ENCODE assay signal across 10 cellular contexts in the genomic region with DNA sequence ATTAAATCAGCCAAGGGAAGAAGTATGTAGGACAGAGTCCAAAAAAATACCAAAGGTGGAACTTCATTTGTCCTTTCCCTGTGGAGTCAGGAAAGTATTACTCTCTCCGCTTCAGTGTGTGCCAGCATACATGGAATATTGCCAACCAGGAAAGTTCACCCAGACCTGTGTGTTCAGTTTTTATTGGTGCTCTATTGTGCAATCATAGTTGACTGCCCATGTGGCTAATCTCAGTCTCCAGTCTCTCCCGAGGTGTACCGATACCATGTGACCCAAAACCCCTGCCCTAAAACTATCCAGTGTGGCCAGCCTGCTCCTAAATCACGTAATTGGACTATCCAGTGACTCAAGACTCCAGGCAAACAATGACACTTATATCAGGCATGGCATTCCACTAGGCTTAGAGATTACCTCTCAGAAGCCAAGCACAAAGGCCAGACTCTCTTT. TPM values are rescaled to one million over a fixed set of nuclear protein-coding genes. Genes with fewer than 3 reads are reported as not detected.
DNase-seq lines count a peak whose midpoint lies in the region; ATAC-seq, FAIRE-seq and TF ChIP-seq lines count a peak whose summit lies in the region.
"Had no signal": no experiment of that assay in that cellular context is flagged by ENCODE, and none has a peak within 500 bp of the region (broad histone marks: within the 10 kb centered on the region; RNA-seq: fewer than 3 reads in every experiment).

No MANE protein-coding gene starts in this region.

- no peaks in the 10 kb centered on the region for H3K4me1 Mint-ChIP-seq in activated CD4-positive, alpha-beta T cell treated with anti-CD3 and anti-CD28 coated beads for 36 hours

- ATAC-seq in activated CD4-positive, alpha-beta T cell treated with anti-CD3 and anti-CD28 coated beads for 36 hours = no peak
- ATAC-seq in left lung = peak; percentile 95

- no peak overlapping the region for H3K4me3 Mint-ChIP-seq in activated CD4-positive, alpha-beta T cell treated with anti-CD3 and anti-CD28 coated beads for 36 hours

- POLR2A ChIA-PET in activated CD4-positive, alpha-beta T cell treated with anti-CD3 and anti-CD28 coated beads for 36 hours (lab: Charles Lee) = no interaction called here

- peak overlapping the region; percentile 47 for H3K27ac Mint-ChIP-seq in activated CD4-positive, alpha-beta T cell treated with anti-CD3 and anti-CD28 coated beads for 36 hours

- H3K4me3 ChIP-seq in bronchial epithelial cell (ENCODE audit: low read depth, low read length) = no peak overlapping the region
- H3K4me3 ChIP-seq in left lung = no peak overlapping the region

- CTCF ChIA-PET in activated CD4-positive, alpha-beta T cell treated with anti-CD3 and anti-CD28 coated beads for 36 hours (lab: Charles Lee) = no interaction called here

- peaks cover 0 to 6% of the 10 kb centered on the region in 2 donors for H3K4me1 ChIP-seq in left lung

- H3K36me3 ChIP-seq in bronchial epithelial cell (ENCODE audit: control insufficient read depth, insufficient read depth, low read length) (peaks cover 10% of the 10 kb centered on the region), left lung (peaks cover 0 to 97% of the 10 kb centered on the region in 2 donors)

- intact Hi-C loops in activated CD4-positive, alpha-beta T cell treated with anti-CD3 and anti-CD28 coated beads for 36 hours (cut with DNase I, micrococcal nuclease) = no loop called here
- intact Hi-C loops in left lung (cut with DNase I) = no loop called here

- no peaks in the 10 kb centered on the region for H3K9me3 ChIP-seq in left lung

- no peaks in the 10 kb centered on the region for H3K27me3 ChIP-seq in bronchial epithelial cell (ENCODE audit: control insufficient read depth, insufficient read depth, low read length)
- H3K27me3 ChIP-seq in left lung = no peaks in the 10 kb centered on the region

- DNase-seq in activated CD4-positive, alpha-beta T cell treated with anti-CD3 and anti-CD28 coated beads for 36 hours = no peak
- DNase-seq in activated CD4-positive, alpha-beta T cell treated with anti-CD3 and anti-CD28 coated beads, Interleukin-2, amount 50 U/mL, for 1 hour = no peak
- peak; percentile 100 for DNase-seq in bronchial epithelial cell (ENCODE audit: low read depth)
- peak in 1 of 2 donors; percentile 72 for DNase-seq in left lung
- DNase-seq in ureter (ENCODE audit: low spot score) = peak; percentile 87
- DNase-seq in NCI-H187 (lab: John Stamatoyannopoulos, UW) = no peak
- no peak for DNase-seq in hypothalamus (lab: John Stamatoyannopoulos, UW)
- no peak for DNase-seq in stimulated activated CD4-positive, alpha-beta T cell treated with anti-CD3 and anti-CD28 coated beads, Interleukin-1b, Interleukin-23, amount 100 ng/mL, for 48 hours
- DNase-seq: stimulated activated CD4-positive, alpha-beta T cell treated with anti-CD3 and anti-CD28 coated beads, Interleukin-4, amount 100 ng/mL, for 1 hour had no signal

- no peaks in the 10 kb centered on the region for H3K27me3 Mint-ChIP-seq in activated CD4-positive, alpha-beta T cell treated with anti-CD3 and anti-CD28 coated beads for 36 hours

- FAIRE-seq in bronchial epithelial cell (lab: Jason Lieb, UNC) = peak; percentile 95
- FAIRE-seq: A204.1 had no signal

- TF ChIP-seq CTCF in bronchial epithelial cell (IDR thresholded peaks at IDR 0.05; ENCODE audit: insufficient read depth, low read length, severe bottlenecking) = no peak
- no peak for TF ChIP-seq CTCF in left lung (IDR thresholded peaks at IDR 0.05)

- H3K27ac ChIP-seq in left lung = peak overlapping the region; percentile 57 to 73

- peaks cover 53% of the 10 kb centered on the region for H3K36me3 Mint-ChIP-seq in activated CD4-positive, alpha-beta T cell treated with anti-CD3 and anti-CD28 coated beads for 36 hours (ENCODE audit: low read depth)

- H3K9me3 Mint-ChIP-seq in activated CD4-positive, alpha-beta T cell treated with anti-CD3 and anti-CD28 coated beads for 36 hours (ENCODE audit: low read depth) = no peaks in the 10 kb centered on the region

RNA-seq across cellular contexts. Expression of a gene that starts 38.8 kb away (rescaled TPM):
- total RNA-seq in activated CD4-positive, alpha-beta T cell treated with anti-CD3 and anti-CD28 coated beads for 36 hours = 10 to 100 TPM; 31.2 to 33.7 TPM
- total RNA-seq in bronchial epithelial cell (19.2 and 25.5 TPM in 2 replicates), left lung (10 to 100 TPM; 32.0 to 39.3 TPM), ureter (50.9 TPM)

Comparison
In these comparisons a context has a peak if more than half of its experiments do, and no peak if none do; other contexts are left out.
1. DNase-seq: peak in bronchial epithelial cell (single experiment) and ureter (single experiment); none in activated CD4-positive, alpha-beta T cell treated with anti-CD3 and anti-CD28 coated beads for 36 hours (single experiment), activated CD4-positive, alpha-beta T cell treated with anti-CD3 and anti-CD28 coated beads, Interleukin-2, amount 50 U/mL, for 1 hour (single experiment), NCI-H187 (0 of 2), hypothalamus (0 of 51) and stimulated activated CD4-positive, alpha-beta T cell treated with anti-CD3 and anti-CD28 coated beads, Interleukin-1b, Interleukin-23, amount 100 ng/mL, for 48 hours (single experiment).